Comparison of ENCODE assay signal across 8 cellular contexts in genomic region chr6:33323623-33323948, GRCh38. TPM values are rescaled to one million over a fixed set of nuclear protein-coding genes. Genes with fewer than 3 reads are reported as not detected.
DNase-seq lines count a peak whose midpoint lies in the region; ATAC-seq and TF ChIP-seq lines count a peak whose summit lies in the region.

No MANE protein-coding gene starts in this region.

- DNase-seq in CD8-positive, alpha-beta memory T cell: no peak
- DNase-seq in activated B cell treated with CpG ODN at 0.5 μM for 24 hours (peak; percentile 38), thoracic aorta (ENCODE audit: low spot score) (no peak), T1000 (lab: John Stamatoyannopoulos, UW) (no peak), NK-92 (lab: John Stamatoyannopoulos, UW; ENCODE audit: unreplicated experiment) (no peak)

- POLR2A ChIA-PET in CD8-positive, alpha-beta memory T cell (lab: Charles Lee): no interaction called here
- POLR2A ChIA-PET in activated B cell treated with CpG ODN at 0.5 μM for 24 hours (lab: Charles Lee): interaction anchor here (0.6 to 1.3 kb wide), 8 partner anchors 57 to 1742 kb away, joined by 3 to 9 read pairs (median 4); partner anchors contain the start of genes LTB and PSMB9

- CTCF ChIA-PET in CD8-positive, alpha-beta memory T cell (lab: Charles Lee): interaction anchor here (1.5 kb wide), 1 partner anchor 24 kb away, joined by 3 read pairs; no protein-coding TSS in a partner anchor
- CTCF ChIA-PET in activated B cell treated with CpG ODN at 0.5 μM for 24 hours (lab: Charles Lee): interaction anchor here (1.5 kb wide), 1 partner anchor 24 kb away, joined by 5 read pairs; the partner anchor contains the start of gene RGL2

- intact Hi-C loops in activated B cell treated with CpG ODN at 0.5 μM for 24 hours (cut with micrococcal nuclease): loop anchor here (1.0 kb wide), 7 partner anchors 9 to 248 kb away; partner anchors contain the start of genes PFDN6, RXRB, SLC39A7 and TAPBP

- H3K4me1 Mint-ChIP-seq in CD8-positive, alpha-beta memory T cell: peaks cover 47 to 56% (median 53%) of the 10 kb centered on the region in 3 donors
- peaks cover 61% of the 10 kb centered on the region for H3K4me1 Mint-ChIP-seq in activated B cell treated with CpG ODN at 0.5 μM for 24 hours

- peaks cover 44% of the 10 kb centered on the region for H3K4me1 ChIP-seq in CD8-positive, alpha-beta memory T cell (ENCODE audit: insufficient read depth, low read length)
- peaks cover 20% of the 10 kb centered on the region for H3K4me1 ChIP-seq in iPS-20b (ENCODE audit: insufficient read depth, low read length)
- H3K4me1 ChIP-seq in thoracic aorta (ENCODE audit: control insufficient read depth in 1 of 2, low read depth in 2 of 2): peaks cover 38 to 44% of the 10 kb centered on the region in 2 donors

- H3K4me3 Mint-ChIP-seq in CD8-positive, alpha-beta memory T cell: peak overlapping the region; percentile 91 to 100 (median 100)
- peak overlapping the region; percentile 95 for H3K4me3 Mint-ChIP-seq in activated B cell treated with CpG ODN at 0.5 μM for 24 hours

- peak overlapping the region; percentile 88 to 99 (median 98) for H3K27ac Mint-ChIP-seq in CD8-positive, alpha-beta memory T cell
- peak overlapping the region; percentile 93 for H3K27ac Mint-ChIP-seq in activated B cell treated with CpG ODN at 0.5 μM for 24 hours

- H3K9me3 ChIP-seq in CD8-positive, alpha-beta memory T cell (ENCODE audit: low read length): no peaks in the 10 kb centered on the region
- H3K9me3 ChIP-seq in iPS-20b (ENCODE audit: insufficient read depth, low read depth, low read length): no peaks in the 10 kb centered on the region
- H3K9me3 ChIP-seq in thoracic aorta: no peaks in the 10 kb centered on the region

- peaks cover 31% of the 10 kb centered on the region for H3K36me3 ChIP-seq in CD8-positive, alpha-beta memory T cell (ENCODE audit: insufficient read depth, low read length)
- H3K36me3 ChIP-seq in iPS-20b (ENCODE audit: insufficient read depth, low read depth, low read length): peaks cover 31% of the 10 kb centered on the region
- peaks cover 16% of the 10 kb centered on the region for H3K36me3 ChIP-seq in thoracic aorta

- TF ChIP-seq CTCF in activated B cell treated with CpG ODN at 0.5 μM for 24 hours (IDR thresholded peaks at IDR 0.05): no peak
- no peak for TF ChIP-seq CTCF in thoracic aorta (IDR thresholded peaks at IDR 0.05)

- no peaks in the 10 kb centered on the region for H3K9me3 Mint-ChIP-seq in CD8-positive, alpha-beta memory T cell
- no peaks in the 10 kb centered on the region for H3K9me3 Mint-ChIP-seq in activated B cell treated with CpG ODN at 0.5 μM for 24 hours

- H3K27me3 Mint-ChIP-seq in CD8-positive, alpha-beta memory T cell: no peaks in the 10 kb centered on the region
- H3K27me3 Mint-ChIP-seq in activated B cell treated with CpG ODN at 0.5 μM for 24 hours: no peaks in the 10 kb centered on the region

- peak overlapping the region; percentile 91 for H3K27ac ChIP-seq in CD8-positive, alpha-beta memory T cell (ENCODE audit: low read depth, low read length)
- H3K27ac ChIP-seq in iPS-20b (ENCODE audit: low read length): peak overlapping the region; percentile 43
- peak overlapping the region; percentile 70 to 75 for H3K27ac ChIP-seq in thoracic aorta

- peaks cover 12 to 46% (median 13%) of the 10 kb centered on the region in 3 donors for H3K36me3 Mint-ChIP-seq in CD8-positive, alpha-beta memory T cell
- H3K36me3 Mint-ChIP-seq in activated B cell treated with CpG ODN at 0.5 μM for 24 hours (ENCODE audit: low read depth): peaks cover 47% of the 10 kb centered on the region

- ATAC-seq in HG02852 (IDR thresholded peaks at IDR 0.05; ENCODE audit: unreplicated experiment) (peak; percentile 7), activated B cell treated with CpG ODN at 0.5 μM for 24 hours (ENCODE audit: low read depth) (no peak), thoracic aorta (ENCODE audit: insufficient number of reproducible peaks, low FRiP score, low read depth) (no peak), GM21737 (IDR thresholded peaks at IDR 0.05; ENCODE audit: unreplicated experiment) (no peak)

- no peaks in the 10 kb centered on the region for H3K27me3 ChIP-seq in CD8-positive, alpha-beta memory T cell (ENCODE audit: insufficient read depth, low read length, poor library complexity, severe bottlenecking)
- H3K27me3 ChIP-seq in iPS-20b (ENCODE audit: insufficient read depth, low read length) (no peaks in the 10 kb centered on the region), thoracic aorta (replicated peaks; ENCODE audit: insufficient read depth) (no peaks in the 10 kb centered on the region)

- peak overlapping the region; percentile 88 for H3K4me3 ChIP-seq in CD8-positive, alpha-beta memory T cell (ENCODE audit: low read length)
- H3K4me3 ChIP-seq in iPS-20b (ENCODE audit: low read length) (peak overlapping the region; percentile 100), thoracic aorta (peak overlapping the region; percentile 79)

- peak overlapping the region; percentile 99; the same call in 1 of the 2 replicates for H3K9ac ChIP-seq in iPS-20b (ENCODE audit: low read depth, low read length)

RNA-seq across cellular contexts. Expression of gene DAXX, which starts 0.8 kb away (rescaled TPM):
- total RNA-seq in CD8-positive, alpha-beta memory T cell: 100 to 1,000 TPM in 1 of 2 experiments, 10 to 100 TPM in 1; 88.2 to 106 TPM
- polyA plus RNA-seq in CD8-positive, alpha-beta memory T cell: 152 TPM
- total RNA-seq in activated B cell treated with CpG ODN at 0.5 μM for 24 hours (82.5 and 85.4 TPM in 2 replicates), thoracic aorta (10 to 100 TPM; 32.4 to 78.5 TPM)

RNA-seq across cellular contexts. Expression of gene ZBTB22, which starts 6.0 kb away (rescaled TPM):
- 1 to 10 TPM; 6.9 to 7.8 TPM for total RNA-seq in CD8-positive, alpha-beta memory T cell
- 12.7 TPM for polyA plus RNA-seq in CD8-positive, alpha-beta memory T cell
- total RNA-seq in activated B cell treated with CpG ODN at 0.5 μM for 24 hours (31.6 and 31.8 TPM in 2 replicates), thoracic aorta (10 to 100 TPM; 15.0 to 29.5 TPM)

RNA-seq across cellular contexts. Expression of gene TAPBP, which starts 9.7 kb away (rescaled TPM):
- total RNA-seq in CD8-positive, alpha-beta memory T cell: 100 to 1,000 TPM; 211 to 213 TPM
- polyA plus RNA-seq in CD8-positive, alpha-beta memory T cell: 500 TPM
- total RNA-seq in activated B cell treated with CpG ODN at 0.5 μM for 24 hours (319 and 350 TPM in 2 replicates), thoracic aorta (100 to 1,000 TPM in 1 of 2 donors, 10 to 100 TPM in 1; 88.0 to 107 TPM)

RNA-seq across cellular contexts. Expression of gene RGL2, which starts 24.8 kb away (rescaled TPM):
- total RNA-seq in CD8-positive, alpha-beta memory T cell: 10 to 100 TPM; 20.5 to 22.9 TPM
- 10.4 TPM for polyA plus RNA-seq in CD8-positive, alpha-beta memory T cell
- total RNA-seq in activated B cell treated with CpG ODN at 0.5 μM for 24 hours: 54.7 and 66.5 TPM in 2 replicates
- 10 to 100 TPM; 49.9 to 83.5 TPM for total RNA-seq in thoracic aorta

RNA-seq across cellular contexts. Expression of gene PFDN6, which starts 34.2 kb away (rescaled TPM):
- 100 to 1,000 TPM; 118 to 119 TPM for total RNA-seq in CD8-positive, alpha-beta memory T cell
- polyA plus RNA-seq in CD8-positive, alpha-beta memory T cell: 37.4 TPM
- 82.8 and 95.1 TPM in 2 replicates for total RNA-seq in activated B cell treated with CpG ODN at 0.5 μM for 24 hours
- total RNA-seq in thoracic aorta: 10 to 100 TPM; 26.8 to 31.9 TPM
